Comparison of ENCODE assay signal across 10 cellular contexts in the genomic region with DNA sequence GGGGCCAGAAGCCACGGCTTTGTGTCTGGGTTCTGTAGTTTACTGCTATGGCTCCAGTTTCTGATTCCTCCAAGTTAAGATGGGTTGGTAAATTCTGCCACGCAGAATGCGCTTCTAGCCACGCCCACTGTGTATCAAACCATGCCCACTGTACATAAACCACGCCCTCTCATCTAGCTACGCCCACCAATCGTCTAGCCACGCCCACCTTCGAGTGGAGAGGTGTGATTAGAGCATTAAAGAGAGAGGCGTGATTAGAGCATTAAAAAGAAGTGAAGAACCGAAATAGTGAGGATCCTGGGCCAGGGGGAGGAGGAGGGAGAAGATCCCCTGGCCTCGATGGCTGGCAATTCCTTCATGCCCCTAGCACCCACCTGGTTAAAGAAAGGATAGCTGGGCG. TPM values are rescaled to one million over a fixed set of nuclear protein-coding genes. Genes with fewer than 3 reads are reported as not detected.
DNase-seq lines count a peak whose midpoint lies in the region; ATAC-seq and TF ChIP-seq lines count a peak whose summit lies in the region.
"Had no signal": no experiment of that assay in that cellular context is flagged by ENCODE, and none has a peak within 500 bp of the region (broad histone marks: within the 10 kb centered on the region; RNA-seq: fewer than 3 reads in every experiment).

No MANE protein-coding gene starts in this region.

- POLR2A ChIA-PET in activated CD4-positive, alpha-beta T cell treated with anti-CD3 and anti-CD28 coated beads, Interleukin-2, amount 10 ng/mL, durations not matched to agents 7 days and 5 days (lab: Charles Lee) = no interaction called here

- peaks cover 3% of the 10 kb centered on the region for H3K36me3 Mint-ChIP-seq in activated CD4-positive, alpha-beta T cell treated with anti-CD3 and anti-CD28 coated beads, Interleukin-2, amount 10 ng/mL, durations not matched to agents 7 days and 5 days (ENCODE audit: low read depth)
- H3K36me3 Mint-ChIP-seq: activated naive CD4-positive, alpha-beta T cell treated with anti-CD3 and anti-CD28 coated beads, Interleukin-2, amount 50 U/mL, for 24 hours had no signal

- H3K36me3 ChIP-seq in adrenal gland (replicated peaks in 1 of 2) = no peaks in the 10 kb centered on the region

- no peaks in the 10 kb centered on the region for H3K9me3 Mint-ChIP-seq in activated CD4-positive, alpha-beta T cell treated with anti-CD3 and anti-CD28 coated beads, Interleukin-2, amount 10 ng/mL, durations not matched to agents 7 days and 5 days
- H3K9me3 Mint-ChIP-seq: activated naive CD4-positive, alpha-beta T cell treated with anti-CD3 and anti-CD28 coated beads, Interleukin-2, amount 50 U/mL, for 24 hours had no signal

- WGBS in adrenal gland, 4 donors = 54 to 58% (median 56%) methylated on average over 13 of the region's 13 CpGs

- no peaks in the 10 kb centered on the region for H3K4me1 ChIP-seq in adrenal gland (replicated peaks in 1 of 2)

- ATAC-seq in HG02610 (IDR thresholded peaks at IDR 0.05; ENCODE audit: unreplicated experiment) = no peak

- peak; percentile 75 for DNase-seq in D341Med (ENCODE audit: low spot score)
- DNase-seq in M059J (ENCODE audit: low read depth) = peak; percentile 36
- peak; percentile 40 for DNase-seq in activated CD4-positive, alpha-beta T cell treated with anti-CD3 and anti-CD28 coated beads, Interleukin-2, amount 10 ng/mL, durations not matched to agents 7 days and 5 days
- DNase-seq in left kidney (ENCODE audit: low read depth, low spot score) = peak; percentile 50
- DNase-seq in epidermal melanocyte (ENCODE audit: insufficient read length, low spot score) = no peak
- DNase-seq in GM10266 (ENCODE audit: extremely low spot score) = no peak
- no peak for DNase-seq in adrenal gland

- H3K4me1 Mint-ChIP-seq in activated CD4-positive, alpha-beta T cell treated with anti-CD3 and anti-CD28 coated beads, Interleukin-2, amount 10 ng/mL, durations not matched to agents 7 days and 5 days = peaks cover 15% of the 10 kb centered on the region

- H3K4me3 ChIP-seq in adrenal gland = no peak overlapping the region

- CTCF ChIA-PET in activated CD4-positive, alpha-beta T cell treated with anti-CD3 and anti-CD28 coated beads, Interleukin-2, amount 10 ng/mL, durations not matched to agents 7 days and 5 days (lab: Charles Lee) = interaction anchor here (1.6 to 3.5 kb wide), 2 partner anchors 11 to 201 kb away, joined by 5 to 28 read pairs; partner anchors contain the start of gene ASF1B

- no peak overlapping the region for H3K27ac Mint-ChIP-seq in activated CD4-positive, alpha-beta T cell treated with anti-CD3 and anti-CD28 coated beads, Interleukin-2, amount 10 ng/mL, durations not matched to agents 7 days and 5 days
- H3K27ac Mint-ChIP-seq: activated naive CD4-positive, alpha-beta T cell treated with anti-CD3 and anti-CD28 coated beads, Interleukin-2, amount 50 U/mL, for 24 hours had no signal

- intact Hi-C loops in adrenal gland (cut with DNase I) = no loop called here

- H3K27me3 ChIP-seq in adrenal gland = no peaks in the 10 kb centered on the region

- H3K4me3 Mint-ChIP-seq in activated CD4-positive, alpha-beta T cell treated with anti-CD3 and anti-CD28 coated beads, Interleukin-2, amount 10 ng/mL, durations not matched to agents 7 days and 5 days = no peak overlapping the region
- H3K4me3 Mint-ChIP-seq: activated naive CD4-positive, alpha-beta T cell treated with anti-CD3 and anti-CD28 coated beads, Interleukin-2, amount 50 U/mL, for 24 hours had no signal

- TF ChIP-seq CTCF in GM10266 (IDR thresholded peaks at IDR 0.05; ENCODE audit: control insufficient read depth, insufficient read depth, low read depth, missing control alignments) = no peak
- no peak for TF ChIP-seq CTCF in adrenal gland (IDR thresholded peaks at IDR 0.05)

- H3K27ac ChIP-seq in adrenal gland = no peak overlapping the region
- H3K27ac ChIP-seq: KMS-11 had no signal

- no peaks in the 10 kb centered on the region for H3K27me3 Mint-ChIP-seq in activated CD4-positive, alpha-beta T cell treated with anti-CD3 and anti-CD28 coated beads, Interleukin-2, amount 10 ng/mL, durations not matched to agents 7 days and 5 days
- H3K27me3 Mint-ChIP-seq: activated naive CD4-positive, alpha-beta T cell treated with anti-CD3 and anti-CD28 coated beads, Interleukin-2, amount 50 U/mL, for 24 hours had no signal

- no peaks in the 10 kb centered on the region for H3K9me3 ChIP-seq in adrenal gland (replicated peaks in 1 of 3)

- TF ChIP-seq POLR2A in adrenal gland (IDR thresholded peaks at IDR 0.05) = no peak

RNA-seq across cellular contexts. Expression of gene ADGRE5, which starts 43.7 kb away (rescaled TPM):
- total RNA-seq in M059J (2014; rRNA removed; shearing (Covaris generic)) = 13.0 and 13.8 TPM in 2 replicates
- total RNA-seq in activated CD4-positive, alpha-beta T cell treated with anti-CD3 and anti-CD28 coated beads, Interleukin-2, amount 10 ng/mL, durations not matched to agents 7 days and 5 days = 100 to 1,000 TPM; 304 to 310 TPM
- 100 to 1,000 TPM in 1 of 8 donors, 10 to 100 TPM in 7; 26.8 to 103 (median 71.5) TPM for total RNA-seq in adrenal gland
- polyA plus RNA-seq in adrenal gland = 10 to 100 TPM; 11.7 to 25.8 (median 15.9) TPM

Comparison
In these comparisons a context has a peak if more than half of its experiments do, and no peak if none do; other contexts are left out.
1. DNase-seq: peak in D341Med (single experiment), M059J (single experiment), activated CD4-positive, alpha-beta T cell treated with anti-CD3 and anti-CD28 coated beads, Interleukin-2, amount 10 ng/mL, durations not matched to agents 7 days and 5 days (single experiment) and left kidney (single experiment); none in epidermal melanocyte (single experiment), GM10266 (single experiment) and adrenal gland (0 of 7).